26 cellular contexts compared by ENCODE assay signal in the genomic region with DNA sequence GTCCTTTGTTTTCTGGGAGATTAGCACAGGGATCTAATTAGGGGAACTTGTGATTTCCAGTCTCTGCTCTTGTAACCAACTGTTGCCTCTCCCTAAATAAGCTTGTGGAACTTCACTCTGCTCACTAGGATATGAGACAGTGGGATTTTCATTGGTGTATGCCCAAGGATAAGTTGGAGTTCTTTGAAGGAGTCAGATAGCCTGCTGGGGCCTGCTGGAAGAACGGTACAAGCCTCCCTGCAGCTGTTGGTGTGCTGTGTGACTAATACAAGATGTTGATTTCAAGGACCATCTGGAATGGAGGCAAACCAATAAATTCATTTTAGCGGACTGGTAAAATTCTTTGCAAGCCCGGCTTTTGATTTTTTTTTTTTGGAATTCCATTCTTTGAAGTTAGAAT.
A peak's percentile ranks its signal among the peaks of the same experiment; 100 is the strongest.
DNase-seq lines count a peak whose midpoint lies in the region; ATAC-seq and TF ChIP-seq lines count a peak whose summit lies in the region.
"Had no signal": no experiment of that assay in that cellular context is flagged by ENCODE, and none has a peak within 500 bp of the region (broad histone marks: within the 10 kb centered on the region; RNA-seq: fewer than 3 reads in every experiment).

No MANE protein-coding gene starts in this region.

- no peaks in the 10 kb centered on the region for H3K36me3 ChIP-seq in esophagus squamous epithelium
- H3K36me3 ChIP-seq: left lung, upper lobe of left lung had no signal

- H3K4me3 ChIP-seq in HFF-Myc (replicated peaks; ENCODE audit: low read depth, low read length) (no peak overlapping the region), fibroblast of villous mesenchyme (ENCODE audit: low read depth, low read length) (no peak overlapping the region), retinal pigment epithelial cell (ENCODE audit: low read length) (no peak overlapping the region), esophagus squamous epithelium (no peak overlapping the region)
- H3K4me3 ChIP-seq: BLaER1, body of pancreas, left lung, upper lobe of left lung had no signal

- peak; percentile 31 for DNase-seq in HFF-Myc (ENCODE audit: extremely low read depth, low read depth)
- DNase-seq in amniotic epithelial cell (ENCODE audit: low read depth): peak; percentile 17
- peak; percentile 15 for DNase-seq in fibroblast of villous mesenchyme (ENCODE audit: low read depth)
- DNase-seq in retinal pigment epithelial cell (ENCODE audit: low read depth): peak; percentile 68
- DNase-seq in esophagus squamous epithelium (lab: John Stamatoyannopoulos, UW): no peak
- no peak for DNase-seq in mucosa of gallbladder (ENCODE audit: low spot score)
- no peak for DNase-seq in NCI-H1048 (lab: John Stamatoyannopoulos, UW)
- DNase-seq: activated CD4-positive, alpha-beta T cell treated with anti-CD3 and anti-CD28 coated beads for 4 hours; activated CD8-positive, alpha-beta memory T cell treated with anti-CD3 and anti-CD28 coated beads for 24 hours; activated effector memory CD4-positive, alpha-beta T cell treated with anti-CD3 and anti-CD28 coated beads, Interleukin-2, amount 50 U/mL, for 16 hours; activated naive CD8-positive, alpha-beta T cell treated with anti-CD3 and anti-CD28 coated beads, Interleukin-2, amount 10 ng/mL, durations not matched to agents 7 days and 5 days; body of pancreas; H9; KG1; left lung; mesendoderm; naive B cell; NCI-H1436; NK-92 treated with Interleukin-12 subunit alpha and Interleukin-12 subunit beta, amount 100 ng/mL, for 24 hours; PC-3; stimulated activated CD4-positive, alpha-beta T cell treated with anti-CD3 and anti-CD28 coated beads, Interleukin-4, amount 100 ng/mL, for 1 hour; upper lobe of left lung had no signal

- no peaks in the 10 kb centered on the region for H3K9me3 ChIP-seq in esophagus squamous epithelium
- H3K9me3 ChIP-seq: body of pancreas, left lung, upper lobe of left lung had no signal

- no peaks in the 10 kb centered on the region for H3K27me3 ChIP-seq in esophagus squamous epithelium
- H3K27me3 ChIP-seq: BLaER1, body of pancreas, left lung, upper lobe of left lung had no signal

- no peak for TF ChIP-seq POLR2A in esophagus squamous epithelium (IDR thresholded peaks at IDR 0.05)

- intact Hi-C loops in esophagus squamous epithelium (cut with DNase I): no loop called here

- H3K4me1 ChIP-seq in esophagus squamous epithelium: peaks cover 0 to 9% (median 7%) of the 10 kb centered on the region in 3 donors
- H3K4me1 ChIP-seq: body of pancreas, left lung, upper lobe of left lung had no signal

- 59 to 63% methylated on average over 3 of the region's 3 CpGs for WGBS in esophagus squamous epithelium, 2 donors

- no peak for ATAC-seq in HG02678 (IDR thresholded peaks at IDR 0.05; ENCODE audit: unreplicated experiment)
- ATAC-seq: body of pancreas, left lung, PC-3, Right ventricle myocardium inferior had no signal

- H3K27ac ChIP-seq in esophagus squamous epithelium: no peak overlapping the region
- H3K27ac ChIP-seq: BLaER1, body of pancreas, left lung, upper lobe of left lung, VCaP had no signal

- TF ChIP-seq CTCF in HFF-Myc (IDR thresholded peaks at IDR 0.05; ENCODE audit: low read depth, low read length, missing control alignments) (no peak), fibroblast of villous mesenchyme (IDR thresholded peaks at IDR 0.05; ENCODE audit: insufficient read depth, low read depth, low read length) (no peak), retinal pigment epithelial cell (conservative IDR thresholded peaks at IDR 0.05; ENCODE audit: low read depth, low read length) (no peak), esophagus squamous epithelium (IDR thresholded peaks at IDR 0.05) (no peak)

Comparison
In these comparisons a context has a peak if more than half of its experiments do, and no peak if none do; other contexts are left out.
1. DNase-seq: peak in HFF-Myc (single experiment), amniotic epithelial cell (single experiment), fibroblast of villous mesenchyme (single experiment) and retinal pigment epithelial cell (single experiment); none in esophagus squamous epithelium (single experiment), mucosa of gallbladder (single experiment) and NCI-H1048 (single experiment).